In genomic region chr5:96565843-96566242, GRCh38 we compare ENCODE assay signal across 9 cellular contexts.
DNase-seq lines count a peak whose midpoint lies in the region; ATAC-seq lines count a peak whose summit lies in the region.
"Had no signal": no experiment of that assay in that cellular context is flagged by ENCODE, and none has a peak within 500 bp of the region (broad histone marks: within the 10 kb centered on the region; RNA-seq: fewer than 3 reads in every experiment).

No MANE protein-coding gene starts in this region.

- ATAC-seq in HG03196 (IDR thresholded peaks at IDR 0.05; ENCODE audit: unreplicated experiment), result peak; percentile 60
- ATAC-seq in HG03139 (IDR thresholded peaks at IDR 0.05; ENCODE audit: unreplicated experiment), result no peak

- DNase-seq in SHP77 (lab: John Stamatoyannopoulos, UW) (peak; percentile 45 to 46), SHP77 treated with DMSO at 0.1 percent for 48 hours (lab: John Stamatoyannopoulos, UW) (no peak), amniotic stem cell (lab: John Stamatoyannopoulos, UW) (peak; percentile 89), retina (peak; percentile 54), SIG-M5 treated with dmso at 0.1 percent for 504 hours (lab: John Stamatoyannopoulos, UW; ENCODE audit: unreplicated experiment) (no peak)
- DNase-seq in effector CD4-positive, alpha-beta T cell, result no peak
- DNase-seq: NCI-H510A treated with DMSO at 0.1 percent for 48 hours had no signal

Comparison
In these comparisons a context has a peak if more than half of its experiments do, and no peak if none do; other contexts are left out.
1. DNase-seq: peak in SHP77 (2 of 2), amniotic stem cell (single experiment) and retina (single experiment); none in SHP77 treated with DMSO at 0.1 percent for 48 hours (single experiment), effector CD4-positive, alpha-beta T cell (single experiment) and SIG-M5 treated with dmso at 0.1 percent for 504 hours (single experiment).